ENCODE assay signal across 8 cellular contexts in the genomic region with DNA sequence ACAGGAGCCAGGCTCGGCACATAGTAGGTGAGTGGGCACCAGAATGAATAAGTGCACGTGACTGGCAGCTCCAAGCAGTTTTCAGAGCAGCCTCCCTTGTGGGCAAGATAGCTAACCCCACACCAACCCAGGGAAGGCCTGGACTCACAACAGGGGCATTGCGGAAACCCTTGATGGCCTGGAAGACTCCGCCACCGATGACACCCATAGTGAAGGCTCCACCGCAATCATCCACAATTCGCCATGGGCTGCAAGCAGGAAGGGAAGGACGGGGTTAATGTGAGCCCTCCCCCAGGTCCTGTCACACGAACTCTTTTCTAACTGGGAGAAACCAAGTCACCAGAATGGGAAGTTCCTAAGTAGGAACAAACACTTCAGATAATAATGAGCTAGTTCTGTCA. TPM values are rescaled to one million over a fixed set of nuclear protein-coding genes. Genes with fewer than 3 reads are reported as not detected.
DNase-seq lines count a peak whose midpoint lies in the region; ATAC-seq and TF ChIP-seq lines count a peak whose summit lies in the region.

No MANE protein-coding gene starts in this region.

- DNase-seq in AG10803 (ENCODE audit: low read depth) (peak; percentile 31), HFFc6 (no peak), adipocyte (ENCODE audit: low read depth) (no peak), tibial artery (no peak), NCI-H1092 (lab: John Stamatoyannopoulos, UW) (no peak)
- no peak for DNase-seq in effector CD4-positive, alpha-beta T cell

- peak overlapping the region; percentile 98 for H3K27ac Mint-ChIP-seq in HFFc6

- TF ChIP-seq CTCF in AG10803 (conservative IDR thresholded peaks at IDR 0.05; ENCODE audit: low read length) (no peak), HFFc6 (IDR thresholded peaks at IDR 0.05) (no peak), tibial artery (IDR thresholded peaks at IDR 0.05) (no peak)

- H3K36me3 Mint-ChIP-seq in HFFc6 (ENCODE audit: low read depth): no peaks in the 10 kb centered on the region

- no peaks in the 10 kb centered on the region for H3K9me3 ChIP-seq in adipocyte (ENCODE audit: control insufficient read depth, low read length)
- no peaks in the 10 kb centered on the region for H3K9me3 ChIP-seq in tibial artery

- H3K27me3 ChIP-seq in adipocyte (replicated peaks; ENCODE audit: control insufficient read depth, insufficient read depth, low read length) (no peaks in the 10 kb centered on the region), layer of hippocampus (ENCODE audit: control insufficient read depth, insufficient read depth, low read length) (no peaks in the 10 kb centered on the region), tibial artery (no peaks in the 10 kb centered on the region)

- no peaks in the 10 kb centered on the region; the same call in none of the 2 replicates for H3K27me3 Mint-ChIP-seq in HFFc6 (ENCODE audit: insufficient read depth)

- no peaks in the 10 kb centered on the region for H3K4me1 Mint-ChIP-seq in HFFc6 (ENCODE audit: low read depth)

- no peak for ATAC-seq in GM21737 (IDR thresholded peaks at IDR 0.05; ENCODE audit: unreplicated experiment)

- no peaks in the 10 kb centered on the region for H3K9me3 Mint-ChIP-seq in HFFc6

- H3K9ac ChIP-seq in adipocyte (ENCODE audit: low read length): peak overlapping the region; percentile 95

- peaks cover 10% of the 10 kb centered on the region for H3K4me1 ChIP-seq in adipocyte (ENCODE audit: control insufficient read depth, insufficient read depth, low read length)
- peaks cover 0 to 22% (median 10%) of the 10 kb centered on the region in 4 donors for H3K4me1 ChIP-seq in tibial artery

- intact Hi-C loops in tibial artery (cut with DNase I; ENCODE audit: low total_unique reads): no loop called here

- peaks cover 11% of the 10 kb centered on the region for H3K36me3 ChIP-seq in adipocyte (ENCODE audit: control insufficient read depth, insufficient read depth, low read length, severe bottlenecking)
- peaks cover 5 to 24% (median 8%) of the 10 kb centered on the region in 3 donors for H3K36me3 ChIP-seq in tibial artery

- H3K27ac ChIP-seq in layer of hippocampus (ENCODE audit: low read depth, low read length): peak overlapping the region; percentile 83
- peak overlapping the region; percentile 94 to 98 for H3K27ac ChIP-seq in tibial artery

- peak overlapping the region; percentile 80 for H3K4me3 ChIP-seq in AG10803 (ENCODE audit: low read length)
- peak overlapping the region; percentile 91 for H3K4me3 ChIP-seq in adipocyte (ENCODE audit: low read length)
- H3K4me3 ChIP-seq in tibial artery: peak overlapping the region; percentile 74 to 78

- peak overlapping the region; percentile 96 for H3K4me3 Mint-ChIP-seq in HFFc6

RNA-seq across cellular contexts. Expression of a gene that starts 1.0 kb away (rescaled TPM):
- 10 to 100 TPM; 53.0 to 65.2 (median 61.6) TPM for total RNA-seq in HFFc6 (2021; fragmentation: NEBNext Ultra II Directional; extraction: Animal tissue kit (Norgen Biotek cat#: 25700))

RNA-seq across cellular contexts. Expression of a gene that starts 1.1 kb away (rescaled TPM):
- total RNA-seq in HFFc6 (2021; fragmentation: NEBNext Ultra II Directional; extraction: Animal tissue kit (Norgen Biotek cat#: 25700)): 10 to 100 TPM; 66.3 to 82.1 (median 71.1) TPM

RNA-seq across cellular contexts. Expression of a gene that starts 14.8 kb away (rescaled TPM):
- 10 to 100 TPM; 45.0 to 53.7 (median 47.0) TPM for total RNA-seq in HFFc6 (2021; fragmentation: NEBNext Ultra II Directional; extraction: Animal tissue kit (Norgen Biotek cat#: 25700))

RNA-seq across cellular contexts. Expression of a gene that starts 22.2 kb away (rescaled TPM):
- 1 to 10 TPM; 5.8 to 7.5 (median 6.5) TPM for total RNA-seq in HFFc6 (2021; fragmentation: NEBNext Ultra II Directional; extraction: Animal tissue kit (Norgen Biotek cat#: 25700))
